Comparison of ENCODE assay signal across 8 cellular contexts in the genomic region with DNA sequence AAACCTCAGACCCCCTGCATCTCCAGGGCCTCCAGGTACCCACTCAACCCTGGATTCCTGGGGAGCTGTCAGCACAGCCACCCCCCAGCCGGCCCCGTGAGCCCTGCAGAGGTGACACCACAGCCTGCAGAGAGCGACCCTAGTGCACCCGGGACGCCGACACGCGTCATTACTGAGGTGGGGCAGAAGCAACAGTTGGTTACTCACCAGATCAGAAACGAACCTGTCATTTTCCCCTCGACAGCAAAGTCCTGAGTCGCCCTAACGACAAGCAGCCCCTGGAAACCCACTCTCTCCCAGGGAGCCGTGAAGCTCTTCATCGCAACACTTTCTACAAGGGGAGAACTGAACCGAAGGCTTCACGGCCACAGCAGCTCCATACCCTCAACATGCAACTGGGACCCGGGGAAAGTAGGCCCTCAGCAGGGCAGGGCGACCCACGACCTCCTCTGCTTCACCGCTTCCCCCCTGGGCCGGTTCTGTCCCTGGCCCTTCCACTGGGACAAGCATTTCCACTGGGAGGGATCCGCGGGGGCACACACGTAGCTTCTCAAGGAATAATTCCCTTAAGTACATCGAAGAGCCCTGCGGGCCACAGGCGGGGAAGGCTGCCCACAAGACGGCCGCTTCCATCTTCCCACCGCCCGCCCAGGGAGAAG. TPM values are rescaled to one million over a fixed set of nuclear protein-coding genes. Genes with fewer than 3 reads are reported as not detected.
DNase-seq lines count a peak whose midpoint lies in the region; ATAC-seq, FAIRE-seq and TF ChIP-seq lines count a peak whose summit lies in the region.

No MANE protein-coding gene starts in this region.

- H3K9me3 ChIP-seq in A549: no peaks in the 10 kb centered on the region
- 0 out of 2 replicates have a peak, but pooled peaks cover 2% of the 10 kb centered on the region for H3K9me3 ChIP-seq in MG63
- H3K9me3 ChIP-seq in sigmoid colon: no peaks in the 10 kb centered on the region

- DNase-seq in A549 (ENCODE audit: low read depth in 1 of 2, low spot score in 1 of 2) (peak in 1 of 2 experiments; percentile 26), MG63 (peak; percentile 27), activated T-cell treated with anti-CD3 and anti-CD28 coated beads for 4 hours (peak; percentile 58), fibroblast of peridontal ligament (ENCODE audit: extremely low read depth) (peak; percentile 19), sigmoid colon (no peak), inferior parietal cortex (ENCODE audit: extremely low spot score) (no peak), iPS-NIHi7 (ENCODE audit: extremely low spot score) (no peak), GF-D8 (lab: John Stamatoyannopoulos, UW) (no peak)

- TF ChIP-seq EP300 in A549 (IDR thresholded peaks at IDR 0.05) (no peak), sigmoid colon (IDR thresholded peaks at IDR 0.05) (no peak)

- CTCF ChIA-PET in A549 (lab: Yijun Ruan, JAX): no interaction called here

- TF ChIP-seq RAD21 in A549 (conservative IDR thresholded peaks at IDR 0.05 in 1 of 2, IDR thresholded peaks at IDR 0.05 in 1 of 2): no peak

- 11% methylated on average over 15 of the region's 31 CpGs for WGBS in A549 (ENCODE audit: missing lambda C conversion rate)
- WGBS in sigmoid colon, 2 donors: 6 to 15% methylated on average over 31 of the region's 31 CpGs

- POLR2A ChIA-PET in A549 (lab: Yijun Ruan, JAX): no interaction called here

- peak overlapping the region; percentile 98 for H3K4me2 ChIP-seq in A549

- peaks cover 51% of the 10 kb centered on the region for H3K36me3 ChIP-seq in MG63
- H3K36me3 ChIP-seq in sigmoid colon: peaks cover 14 to 30% (median 22%) of the 10 kb centered on the region in 4 donors

- TF ChIP-seq CTCF in A549 (IDR thresholded peaks at IDR 0.05): no peak
- TF ChIP-seq CTCF in sigmoid colon (IDR thresholded peaks at IDR 0.05): no peak

- no peaks in the 10 kb centered on the region for H3K27me3 ChIP-seq in MG63
- H3K27me3 ChIP-seq in sigmoid colon: no peaks in the 10 kb centered on the region

- TF ChIP-seq POLR2A in A549 (IDR thresholded peaks at IDR 0.05; ENCODE audit: low read length) (no peak), sigmoid colon (IDR thresholded peaks at IDR 0.05) (no peak)

- peak in 1 of 2 experiments; percentile 45; a peak in 3 of 6 replicates for ATAC-seq in A549

- H3K27ac ChIP-seq in A549 (peak overlapping the region; percentile 91 to 100), sigmoid colon (peak overlapping the region; percentile 86 to 98 (median 90))

- FAIRE-seq in A549 (lab: Jason Lieb, UNC): no peak

- intact Hi-C loops in sigmoid colon (cut with DNase I): loop anchor here (5.0 kb wide), 2 partner anchors 34 to 136 kb away; partner anchors contain the start of gene PIM3

- H3K4me1 ChIP-seq in A549: peaks cover 18% of the 10 kb centered on the region
- H3K4me1 ChIP-seq in sigmoid colon: peaks cover 0 to 61% (median 52%) of the 10 kb centered on the region in 4 donors

- H3K4me3 ChIP-seq in A549 (peak overlapping the region; percentile 82), MG63 (peak overlapping the region; percentile 84), sigmoid colon (peak overlapping the region; percentile 67 to 83 (median 74))

TF ChIP-seq in A549, 52 proteins besides CTCF, POLR2A, EP300 and RAD21 (continues in another document):
- no peak for TF ChIP-seq SREBF2 (IDR thresholded peaks at IDR 0.05)
- TF ChIP-seq EHMT2 (IDR thresholded peaks at IDR 0.05; ENCODE audit: low read depth): no peak
- TF ChIP-seq HMGXB4 (CRISPR knock-in tag; IDR thresholded peaks at IDR 0.05; ENCODE audit: borderline replicate concordance): no peak
- TF ChIP-seq FOXS1 (CRISPR knock-in tag; IDR thresholded peaks at IDR 0.05): no peak
- TF ChIP-seq TFCP2L1 (CRISPR knock-in tag; IDR thresholded peaks at IDR 0.05): no peak
- TF ChIP-seq, protein P1, sequence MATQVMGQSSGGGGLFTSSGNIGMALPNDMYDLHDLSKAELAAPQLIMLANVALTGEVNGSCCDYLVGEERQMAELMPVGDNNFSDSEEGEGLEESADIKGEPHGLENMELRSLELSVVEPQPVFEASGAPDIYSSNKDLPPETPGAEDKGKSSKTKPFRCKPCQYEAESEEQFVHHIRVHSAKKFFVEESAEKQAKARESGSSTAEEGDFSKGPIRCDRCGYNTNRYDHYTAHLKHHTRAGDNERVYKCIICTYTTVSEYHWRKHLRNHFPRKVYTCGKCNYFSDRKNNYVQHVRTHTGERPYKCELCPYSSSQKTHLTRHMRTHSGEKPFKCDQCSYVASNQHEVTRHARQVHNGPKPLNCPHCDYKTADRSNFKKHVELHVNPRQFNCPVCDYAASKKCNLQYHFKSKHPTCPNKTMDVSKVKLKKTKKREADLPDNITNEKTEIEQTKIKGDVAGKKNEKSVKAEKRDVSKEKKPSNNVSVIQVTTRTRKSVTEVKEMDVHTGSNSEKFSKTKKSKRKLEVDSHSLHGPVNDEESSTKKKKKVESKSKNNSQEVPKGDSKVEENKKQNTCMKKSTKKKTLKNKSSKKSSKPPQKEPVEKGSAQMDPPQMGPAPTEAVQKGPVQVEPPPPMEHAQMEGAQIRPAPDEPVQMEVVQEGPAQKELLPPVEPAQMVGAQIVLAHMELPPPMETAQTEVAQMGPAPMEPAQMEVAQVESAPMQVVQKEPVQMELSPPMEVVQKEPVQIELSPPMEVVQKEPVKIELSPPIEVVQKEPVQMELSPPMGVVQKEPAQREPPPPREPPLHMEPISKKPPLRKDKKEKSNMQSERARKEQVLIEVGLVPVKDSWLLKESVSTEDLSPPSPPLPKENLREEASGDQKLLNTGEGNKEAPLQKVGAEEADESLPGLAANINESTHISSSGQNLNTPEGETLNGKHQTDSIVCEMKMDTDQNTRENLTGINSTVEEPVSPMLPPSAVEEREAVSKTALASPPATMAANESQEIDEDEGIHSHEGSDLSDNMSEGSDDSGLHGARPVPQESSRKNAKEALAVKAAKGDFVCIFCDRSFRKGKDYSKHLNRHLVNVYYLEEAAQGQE (IDR thresholded peaks at IDR 0.05): no peak
- TF ChIP-seq, protein P2, sequence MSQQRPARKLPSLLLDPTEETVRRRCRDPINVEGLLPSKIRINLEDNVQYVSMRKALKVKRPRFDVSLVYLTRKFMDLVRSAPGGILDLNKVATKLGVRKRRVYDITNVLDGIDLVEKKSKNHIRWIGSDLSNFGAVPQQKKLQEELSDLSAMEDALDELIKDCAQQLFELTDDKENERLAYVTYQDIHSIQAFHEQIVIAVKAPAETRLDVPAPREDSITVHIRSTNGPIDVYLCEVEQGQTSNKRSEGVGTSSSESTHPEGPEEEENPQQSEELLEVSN (IDR thresholded peaks at IDR 0.05; ENCODE audit: borderline replicate concordance, low read depth): no peak
- TF ChIP-seq JUN (IDR thresholded peaks at IDR 0.05): no peak
- no peak for TF ChIP-seq TP53 (CRISPR knock-in tag; IDR thresholded peaks at IDR 0.05)
- no peak for TF ChIP-seq NR3C1 (IDR thresholded peaks at IDR 0.05)
- TF ChIP-seq ESRRA (IDR thresholded peaks at IDR 0.05; ENCODE audit: borderline replicate concordance, low read length): no peak
- no peak for TF ChIP-seq HOXA7 (CRISPR knock-in tag; IDR thresholded peaks at IDR 0.05)
- no peak for TF ChIP-seq BCL3 (IDR thresholded peaks at IDR 0.05)

RNA-seq across cellular contexts. Expression of gene BRD1, which starts 1.6 kb away (rescaled TPM):
- polyA plus RNA-seq in A549 (2011; rRNA removed): 3.7 and 4.8 TPM in 2 replicates
- polyA plus RNA-seq in A549 (2012; cell fraction: cytosol; rRNA removed): 7.0 and 7.1 TPM in 2 replicates
- 21.6 and 26.4 TPM in 2 replicates for polyA plus RNA-seq in A549 (2012; cell fraction: nucleus; rRNA removed)
- polyA plus RNA-seq in A549 (2017; fragmentation: RNase III; extraction: RNeasy Plus Mini Kit Qiagen cat#74134 plus additional on column Dnase treatment): 11.4 to 11.7 TPM (median 11.5 TPM) in 3 replicates
- polyA minus RNA-seq in A549 (2011; rRNA and poly(A)+ RNA removed): 3.4 and 5.5 TPM in 2 replicates
- total RNA-seq in MG63 (2014; rRNA removed; shearing (Covaris generic); ENCODE audit: low replicate concordance): 17.3 and 18.0 TPM in 2 replicates
- 10 to 100 TPM; 31.1 to 52.6 (median 35.9) TPM for total RNA-seq in sigmoid colon
- 10 to 100 TPM; 12.6 to 21.5 (median 14.3) TPM for polyA plus RNA-seq in sigmoid colon

RNA-seq across cellular contexts. Expression of gene ZBED4, which starts 27.6 kb away (rescaled TPM):
- polyA plus RNA-seq in A549 (2011; rRNA removed) (8.6 and 12.3 TPM in 2 replicates), A549 (2017; fragmentation: RNase III; extraction: RNeasy Plus Mini Kit Qiagen cat#74134 plus additional on column Dnase treatment) (8.5 to 9.5 TPM (median 8.9 TPM) in 3 replicates), sigmoid colon (10 to 100 TPM in 1 of 3 donors, 1 to 10 TPM in 2; 2.4 to 10.5 (median 4.6) TPM)
- polyA plus RNA-seq in A549 (2012; cell fraction: cytosol; rRNA removed): 7.4 and 9.0 TPM in 2 replicates
- 11.1 and 11.7 TPM in 2 replicates for polyA plus RNA-seq in A549 (2012; cell fraction: nucleus; rRNA removed)
- 10.9 and 14.4 TPM in 2 replicates for polyA minus RNA-seq in A549 (2011; rRNA and poly(A)+ RNA removed)
- total RNA-seq in MG63 (2014; rRNA removed; shearing (Covaris generic); ENCODE audit: low replicate concordance): 5.8 and 9.4 TPM in 2 replicates
- total RNA-seq in sigmoid colon: 1 to 10 TPM; 3.9 to 7.5 (median 5.5) TPM

Comparison
In these comparisons a context has a peak if more than half of its experiments do, and no peak if none do; other contexts are left out.
1. DNase-seq: peak in MG63 (single experiment), activated T-cell treated with anti-CD3 and anti-CD28 coated beads for 4 hours (single experiment) and fibroblast of peridontal ligament (single experiment); none in sigmoid colon (single experiment), inferior parietal cortex (single experiment), iPS-NIHi7 (single experiment) and GF-D8 (single experiment).
2. Peak in every context shown above with its lines, with median percentiles within 50 percentile points of each other: H3K4me3 ChIP-seq.